Comparison of ENCODE assay signal across 10 cellular contexts in the genomic region with DNA sequence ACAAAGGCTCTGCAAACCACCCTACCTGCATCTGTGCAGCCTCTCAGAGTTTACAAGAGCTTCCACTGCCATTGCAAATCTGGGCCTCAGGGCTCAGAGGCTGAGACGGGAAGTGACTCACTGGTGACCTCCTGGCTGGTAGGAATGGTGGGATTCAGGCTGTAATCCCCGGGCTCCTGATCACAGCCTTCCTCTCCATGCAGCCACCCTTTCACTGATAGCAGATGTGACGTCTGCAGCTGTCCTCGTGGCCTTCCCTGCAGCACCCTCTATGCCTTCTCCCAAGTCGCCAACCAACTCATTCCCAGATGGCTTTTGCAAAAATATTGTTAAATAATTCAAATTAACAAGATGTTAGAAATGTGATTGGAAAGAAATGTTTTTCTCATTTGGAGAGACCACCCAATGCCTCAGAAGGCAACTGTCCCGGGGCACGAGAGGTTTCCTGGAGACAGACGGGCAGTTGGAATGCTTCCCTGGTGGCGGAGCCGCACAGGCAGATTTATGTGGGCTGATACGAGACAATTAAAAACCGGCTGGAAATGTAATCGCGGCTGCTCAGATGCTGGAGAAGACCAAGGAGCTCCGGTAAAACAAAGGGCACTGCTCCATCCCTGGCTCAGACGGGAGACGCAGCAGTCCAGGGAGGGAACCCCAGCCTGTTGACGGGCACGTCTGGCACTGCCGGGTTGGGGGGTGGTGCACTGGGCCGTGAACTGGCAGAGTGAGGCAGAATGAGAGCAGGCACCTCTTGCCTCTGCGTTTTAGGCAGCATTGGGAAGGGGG. TPM values are rescaled to one million over a fixed set of nuclear protein-coding genes. Genes with fewer than 3 reads are reported as not detected.
DNase-seq lines count a peak whose midpoint lies in the region; ATAC-seq and TF ChIP-seq lines count a peak whose summit lies in the region.
"Had no signal": no experiment of that assay in that cellular context is flagged by ENCODE, and none has a peak within 500 bp of the region (broad histone marks: within the 10 kb centered on the region; RNA-seq: fewer than 3 reads in every experiment).

No MANE protein-coding gene starts in this region.

- H3K36me3 Mint-ChIP-seq in brain = no peaks in the 10 kb centered on the region

- no peaks in the 10 kb centered on the region for H3K36me3 ChIP-seq in thoracic aorta

- H3K9me3 Mint-ChIP-seq in brain = no peaks in the 10 kb centered on the region

- peak overlapping the region; percentile 51 for H3K4me3 ChIP-seq in thoracic aorta

- ATAC-seq in thoracic aorta (ENCODE audit: insufficient number of reproducible peaks, low FRiP score, low read depth) (no peak), GM21423 (IDR thresholded peaks at IDR 0.05; ENCODE audit: unreplicated experiment) (no peak), HG02571 (IDR thresholded peaks at IDR 0.05; ENCODE audit: unreplicated experiment) (no peak)

- H3K27me3 ChIP-seq in thoracic aorta (replicated peaks; ENCODE audit: insufficient read depth) = no peaks in the 10 kb centered on the region

- peak overlapping the region; percentile 12 to 77 (median 51) for H3K4me3 Mint-ChIP-seq in brain

- H3K27me3 Mint-ChIP-seq in brain = peaks cover 4% of the 10 kb centered on the region

- H3K27ac Mint-ChIP-seq in brain = peak overlapping the region; percentile 56 to 96 (median 92)

- TF ChIP-seq CTCF in brain (conservative IDR thresholded peaks at IDR 0.05) = no peak
- no peak for TF ChIP-seq CTCF in thoracic aorta (IDR thresholded peaks at IDR 0.05)

- peaks cover 26 to 57% of the 10 kb centered on the region in 2 donors for H3K4me1 ChIP-seq in thoracic aorta (ENCODE audit: control insufficient read depth in 1 of 2, low read depth in 2 of 2)

- DNase-seq in DMS 273 (lab: John Stamatoyannopoulos, UW; ENCODE audit: unreplicated experiment) (peak; percentile 43), DMS 273 treated with DMSO at 0.1 percent for 48 hours (lab: John Stamatoyannopoulos, UW) (no peak), iPS-NIHi7 (ENCODE audit: extremely low spot score) (peak; percentile 58), thoracic aorta (ENCODE audit: low spot score) (no peak), DMS153 treated with DMSO at 0.1 percent for 48 hours (lab: John Stamatoyannopoulos, UW; ENCODE audit: unreplicated experiment) (no peak)
- DNase-seq: NCI-H82 had no signal

- H3K4me1 Mint-ChIP-seq in brain = peaks cover 68% of the 10 kb centered on the region

- H3K9me3 ChIP-seq in thoracic aorta = no peaks in the 10 kb centered on the region

- H3K27ac ChIP-seq in thoracic aorta = peak overlapping the region; percentile 49 to 59
- H3K27ac ChIP-seq: 22Rv1 had no signal

RNA-seq across cellular contexts. Expression of a gene that starts 34.4 kb away (rescaled TPM):
- 11.5 TPM for polyA plus RNA-seq in brain (ENCODE audit: insufficient read depth, low read depth, low replicate concordance)
- total RNA-seq in thoracic aorta = 10 to 100 TPM; 29.9 to 39.1 TPM

Comparison
In these comparisons a context has a peak if more than half of its experiments do, and no peak if none do; other contexts are left out.
1. DNase-seq: peak in DMS 273 (single experiment) and iPS-NIHi7 (single experiment); none in DMS 273 treated with DMSO at 0.1 percent for 48 hours (single experiment), thoracic aorta (single experiment) and DMS153 treated with DMSO at 0.1 percent for 48 hours (single experiment).